In genomic region chr11:12365965-12366575, GRCh38 we compare ENCODE assay signal across 8 cellular contexts. TPM values are rescaled to one million over a fixed set of nuclear protein-coding genes. Genes with fewer than 3 reads are reported as not detected.
DNase-seq lines count a peak whose midpoint lies in the region; ATAC-seq and TF ChIP-seq lines count a peak whose summit lies in the region.
"Not testable (repeated sequence)": the region's sequence is repeated elsewhere in the genome, so short reads cannot be mapped to it uniquely, and the experiment has no call there.

No MANE protein-coding gene starts in this region.

- H3K27me3 ChIP-seq in CD4-positive, alpha-beta T cell (ENCODE audit: control insufficient read depth, insufficient read depth, low read length); HUES6 (ENCODE audit: control insufficient read depth, insufficient read depth, low read length); WERI-Rb-1 (ENCODE audit: insufficient read depth, low read depth, severe bottlenecking): not testable (repeated sequence)

- not testable (repeated sequence) for H3K9ac ChIP-seq in HUES6 (ENCODE audit: low read length)

- peaks cover 70% of the 10 kb centered on the region for H3K4me1 Mint-ChIP-seq in CD4-positive, alpha-beta T cell (ENCODE audit: low read depth)
- H3K4me1 Mint-ChIP-seq in activated T-helper 1 cell treated with anti-CD3 and anti-CD28 coated beads, Interleukin-12 subunit alpha, Interleukin-12 subunit beta, Interleukin-2, Interleukin-4 antibody, amounts not matched to agents 30 ng/mL and 10 ng/mL and 1 ng/mL, durations not matched to agents 14 hours and 24 hours and 36 hours (ENCODE audit: low read depth), result peaks cover 23% of the 10 kb centered on the region

- H3K9me3 Mint-ChIP-seq in CD4-positive, alpha-beta T cell, result peaks cover 14% of the 10 kb centered on the region
- peaks cover 16% of the 10 kb centered on the region for H3K9me3 Mint-ChIP-seq in activated T-helper 1 cell treated with anti-CD3 and anti-CD28 coated beads, Interleukin-12 subunit alpha, Interleukin-12 subunit beta, Interleukin-2, Interleukin-4 antibody, amounts not matched to agents 30 ng/mL and 10 ng/mL and 1 ng/mL, durations not matched to agents 14 hours and 24 hours and 36 hours

- intact Hi-C loops in CD4-positive, alpha-beta T cell (cut with DNase I, micrococcal nuclease); activated T-helper 1 cell treated with anti-CD3 and anti-CD28 coated beads, Interleukin-12 subunit alpha, Interleukin-12 subunit beta, Interleukin-2, Interleukin-4 antibody, amounts not matched to agents 30 ng/mL and 10 ng/mL and 1 ng/mL, durations not matched to agents 14 hours and 24 hours and 36 hours (cut with micrococcal nuclease); left colon (cut with DNase I, micrococcal nuclease): not testable (repeated sequence)

- TF ChIP-seq CTCF in CD4-positive, alpha-beta T cell (IDR thresholded peaks at IDR 0.05); WERI-Rb-1 (IDR thresholded peaks at IDR 0.05; ENCODE audit: low read depth, low read length): not testable (repeated sequence)

- peak overlapping the region; percentile 21 for H3K4me3 ChIP-seq in HUES6 (ENCODE audit: low read depth, low read length)
- not testable (repeated sequence) for H3K4me3 ChIP-seq in WERI-Rb-1 (ENCODE audit: low read depth, low read length)

- peak overlapping the region; percentile 50 for H3K4me3 Mint-ChIP-seq in CD4-positive, alpha-beta T cell
- H3K4me3 Mint-ChIP-seq in activated T-helper 1 cell treated with anti-CD3 and anti-CD28 coated beads, Interleukin-12 subunit alpha, Interleukin-12 subunit beta, Interleukin-2, Interleukin-4 antibody, amounts not matched to agents 30 ng/mL and 10 ng/mL and 1 ng/mL, durations not matched to agents 14 hours and 24 hours and 36 hours, result peak overlapping the region; percentile 11

- peak; percentile 95 for ATAC-seq in CD4-positive, alpha-beta T cell (ENCODE audit: poor library complexity)
- peak; percentile 80 for ATAC-seq in left colon

- not testable (repeated sequence) for H3K27me3 Mint-ChIP-seq in CD4-positive, alpha-beta T cell
- peaks cover 11% of the 10 kb centered on the region for H3K27me3 Mint-ChIP-seq in activated T-helper 1 cell treated with anti-CD3 and anti-CD28 coated beads, Interleukin-12 subunit alpha, Interleukin-12 subunit beta, Interleukin-2, Interleukin-4 antibody, amounts not matched to agents 30 ng/mL and 10 ng/mL and 1 ng/mL, durations not matched to agents 14 hours and 24 hours and 36 hours (ENCODE audit: insufficient read depth)

- not testable (repeated sequence) for H3K36me3 ChIP-seq in HUES6 (ENCODE audit: control insufficient read depth, insufficient read depth, low read length); WERI-Rb-1

- H3K36me3 Mint-ChIP-seq in CD4-positive, alpha-beta T cell (ENCODE audit: low read depth), result peaks cover 28% of the 10 kb centered on the region
- not testable (repeated sequence) for H3K36me3 Mint-ChIP-seq in activated T-helper 1 cell treated with anti-CD3 and anti-CD28 coated beads, Interleukin-12 subunit alpha, Interleukin-12 subunit beta, Interleukin-2, Interleukin-4 antibody, amounts not matched to agents 30 ng/mL and 10 ng/mL and 1 ng/mL, durations not matched to agents 14 hours and 24 hours and 36 hours (ENCODE audit: low read depth)

- not testable (repeated sequence) for H3K9me3 ChIP-seq in CD4-positive, alpha-beta T cell (ENCODE audit: control insufficient read depth, low read length); HUES6 (ENCODE audit: control insufficient read depth, insufficient read depth, low read depth, low read length); WERI-Rb-1 (ENCODE audit: severe bottlenecking)

- peak overlapping the region; percentile 29 for H3K27ac ChIP-seq in CD4-positive, alpha-beta T cell (ENCODE audit: low read depth, low read length)
- H3K27ac ChIP-seq in HUES6 (ENCODE audit: low read depth, low read length); WERI-Rb-1: not testable (repeated sequence)

- CTCF ChIA-PET in CD4-positive, alpha-beta T cell (lab: Charles Lee), result interaction anchor here (1.3 kb wide), 1 partner anchor 35 kb away, joined by 4 read pairs; no protein-coding TSS in a partner anchor

- POLR2A ChIA-PET in CD4-positive, alpha-beta T cell (lab: Charles Lee), result interaction anchor here (0.7 to 2.7 kb wide), 6 partner anchors 9 to 232 kb away, joined by 3 to 20 read pairs (median 6); partner anchors contain the start of gene PARVA

- peak; percentile 43 to 75 (median 66) for DNase-seq in CD4-positive, alpha-beta T cell
- DNase-seq in NCI-H774 (lab: John Stamatoyannopoulos, UW) (peak; percentile 43), WERI-Rb-1 (peak; percentile 59), dermis blood vessel endothelial cell (peak; percentile 38), left colon (peak; percentile 86)
- DNase-seq in activated T-helper 1 cell treated with anti-CD3 and anti-CD28 coated beads, Interleukin-12 subunit alpha, Interleukin-12 subunit beta, Interleukin-2, Interleukin-4 antibody, amounts not matched to agents 30 ng/mL and 10 ng/mL and 1 ng/mL, durations not matched to agents 14 hours and 24 hours and 36 hours (ENCODE audit: low spot score), result peak; percentile 47
- peak; percentile 11 for DNase-seq in stimulated activated CD4-positive, alpha-beta T cell treated with anti-CD3 and anti-CD28 coated beads, Interleukin-2, amount 100 ng/mL, for 4 hours (ENCODE audit: low read depth)

- H3K27ac Mint-ChIP-seq in CD4-positive, alpha-beta T cell, result peak overlapping the region; percentile 96
- H3K27ac Mint-ChIP-seq in activated T-helper 1 cell treated with anti-CD3 and anti-CD28 coated beads, Interleukin-12 subunit alpha, Interleukin-12 subunit beta, Interleukin-2, Interleukin-4 antibody, amounts not matched to agents 30 ng/mL and 10 ng/mL and 1 ng/mL, durations not matched to agents 14 hours and 24 hours and 36 hours, result peak overlapping the region; percentile 8

- not testable (repeated sequence) for H3K4me1 ChIP-seq in HUES6 (ENCODE audit: control insufficient read depth, insufficient read depth, low read length)

RNA-seq across cellular contexts. Expression of gene PARVA, which starts 11.3 kb away (rescaled TPM):
- under 1 TPM; 0.08 to 0.98 TPM for total RNA-seq in CD4-positive, alpha-beta T cell
- not detected in 2 replicates for total RNA-seq in activated T-helper 1 cell treated with anti-CD3 and anti-CD28 coated beads, Interleukin-12 subunit alpha, Interleukin-12 subunit beta, Interleukin-2, Interleukin-4 antibody, amounts not matched to agents 30 ng/mL and 10 ng/mL and 1 ng/mL, durations not matched to agents 14 hours and 24 hours and 36 hours
- total RNA-seq in dermis blood vessel endothelial cell (25.5 and 41.7 TPM in 2 replicates), left colon (10 to 100 TPM; 55.3 to 70.4 TPM)

Comparison
In these comparisons a context has a peak if more than half of its experiments do, and no peak if none do; other contexts are left out.
1. DNase-seq: peak in every context shown above with its lines; median percentile 86 in left colon; 66 in CD4-positive, alpha-beta T cell; 59 in WERI-Rb-1; 47 in activated T-helper 1 cell treated with anti-CD3 and anti-CD28 coated beads, Interleukin-12 subunit alpha, Interleukin-12 subunit beta, Interleukin-2, Interleukin-4 antibody, amounts not matched to agents 30 ng/mL and 10 ng/mL and 1 ng/mL, durations not matched to agents 14 hours and 24 hours and 36 hours; 43 in NCI-H774; 38 in dermis blood vessel endothelial cell; 11 in stimulated activated CD4-positive, alpha-beta T cell treated with anti-CD3 and anti-CD28 coated beads, Interleukin-2, amount 100 ng/mL, for 4 hours.
2. RNA of gene PARVA, which starts 11.3 kb away (total RNA-seq): 55.3 to 70.4 TPM in left colon and 25.5 to 41.7 TPM in dermis blood vessel endothelial cell; 0.08 to 0.98 TPM in CD4-positive, alpha-beta T cell and not detected in activated T-helper 1 cell treated with anti-CD3 and anti-CD28 coated beads, Interleukin-12 subunit alpha, Interleukin-12 subunit beta, Interleukin-2, Interleukin-4 antibody, amounts not matched to agents 30 ng/mL and 10 ng/mL and 1 ng/mL, durations not matched to agents 14 hours and 24 hours and 36 hours; every median in the first group is over 10 times any median in the second.